18 cellular contexts compared by ENCODE assay signal in the genomic region with DNA sequence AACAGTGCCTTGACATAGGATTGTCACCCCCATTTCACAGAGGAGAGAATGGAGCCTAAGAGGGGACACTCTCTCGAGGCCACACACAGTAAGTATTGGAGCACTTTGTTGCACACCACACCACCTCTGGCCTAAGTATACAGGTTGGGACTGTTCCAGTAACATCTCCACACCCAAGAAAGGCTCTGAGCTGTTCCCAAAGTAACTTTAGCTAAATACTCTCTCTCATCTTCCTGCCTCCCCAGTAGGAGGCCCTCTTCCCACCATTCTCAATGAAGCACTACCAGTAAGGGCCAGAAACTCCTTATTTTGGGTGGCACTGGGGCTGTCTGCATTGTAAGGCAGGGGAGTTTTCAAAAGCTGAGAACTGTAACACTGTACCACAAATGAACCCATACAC.
A peak's percentile ranks its signal among the peaks of the same experiment; 100 is the strongest.
DNase-seq lines count a peak whose midpoint lies in the region; ATAC-seq, FAIRE-seq and TF ChIP-seq lines count a peak whose summit lies in the region.
"Had no signal": no experiment of that assay in that cellular context is flagged by ENCODE, and none has a peak within 500 bp of the region (broad histone marks: within the 10 kb centered on the region; RNA-seq: fewer than 3 reads in every experiment).

No MANE protein-coding gene starts in this region.

- no peak for TF ChIP-seq POLR2A in IMR-90 (IDR thresholded peaks at IDR 0.05; ENCODE audit: low read depth, low read length)
- no peak for TF ChIP-seq POLR2A in H1 (IDR thresholded peaks at IDR 0.05; ENCODE audit: control extremely low read depth in 1 of 2, low read depth in 2 of 2, low read length in 2 of 2)

- H3K9me3 ChIP-seq in A673 (ENCODE audit: low read depth, low read length, poor library complexity, severe bottlenecking) (no peaks in the 10 kb centered on the region), IMR-90 (ENCODE audit: control insufficient read depth, insufficient read depth, low read length) (no peaks in the 10 kb centered on the region), H1 (ENCODE audit: insufficient read depth in 2 of 2, low read depth in 1 of 2, low read length in 1 of 2) (no peaks in the 10 kb centered on the region), mesenchymal stem cell (ENCODE audit: control insufficient read depth, low read length) (no peaks in the 10 kb centered on the region)
- H3K9me3 ChIP-seq: A549 had no signal

- H3K27ac ChIP-seq in A673 (ENCODE audit: low read depth, low read length, poor library complexity, severe bottlenecking): no peak overlapping the region
- H3K27ac ChIP-seq in IMR-90 (ENCODE audit: insufficient read depth, low read length): no peak overlapping the region
- H3K27ac ChIP-seq in H1 (ENCODE audit: low read depth, low read length): no peak overlapping the region
- no peak overlapping the region for H3K27ac ChIP-seq in mesenchymal stem cell (ENCODE audit: low read length, poor library complexity, severe bottlenecking)
- H3K27ac ChIP-seq: A549 had no signal

- H4K91ac ChIP-seq in IMR-90 (ENCODE audit: insufficient read depth, low read depth, low read length) (no peak overlapping the region), H1 (replicated peaks; ENCODE audit: insufficient read length, low read length) (no peak overlapping the region), mesenchymal stem cell (ENCODE audit: low read length) (no peak overlapping the region)

- H2AK9ac ChIP-seq in IMR-90 (replicated peaks; ENCODE audit: low read depth, low read length, poor library complexity): no peak overlapping the region

- H2BK15ac ChIP-seq in IMR-90 (ENCODE audit: low read depth, low read length) (no peak overlapping the region), H1 (ENCODE audit: low read length) (no peak overlapping the region; the same call in 1 of the 2 replicates), mesenchymal stem cell (ENCODE audit: low read depth, poor library complexity, severe bottlenecking) (no peak overlapping the region)

- H4K5ac ChIP-seq in IMR-90 (ENCODE audit: low read depth, low read length) (no peak overlapping the region), H1 (ENCODE audit: insufficient read length, low read depth, low read length) (no peak overlapping the region)

- no peaks in the 10 kb centered on the region for H3K79me1 ChIP-seq in IMR-90 (ENCODE audit: low read depth in 1 of 2, low read length in 2 of 2)
- no peaks in the 10 kb centered on the region for H3K79me1 ChIP-seq in H1 (ENCODE audit: low read depth, low read length)
- no peaks in the 10 kb centered on the region for H3K79me1 ChIP-seq in mesenchymal stem cell (replicated peaks; ENCODE audit: low read length, poor library complexity, severe bottlenecking)

- H2BK20ac ChIP-seq in IMR-90 (ENCODE audit: low read depth, low read length) (no peak overlapping the region), H1 (ENCODE audit: low read length) (no peak overlapping the region)

- H3K36me3 ChIP-seq in A673 (ENCODE audit: insufficient read depth, low read length, poor library complexity, severe bottlenecking) (no peaks in the 10 kb centered on the region), IMR-90 (ENCODE audit: control insufficient read depth, insufficient read depth, low read length) (no peaks in the 10 kb centered on the region), H1 (ENCODE audit: control insufficient read depth in 2 of 4, insufficient read depth in 4 of 4, low read length in 3 of 4) (no peaks in the 10 kb centered on the region), mesenchymal stem cell (ENCODE audit: control insufficient read depth in 1 of 2, insufficient read depth in 2 of 2, low read depth in 1 of 2, low read length in 2 of 2) (peaks cover 5 to 10% of the 10 kb centered on the region in 2 experiments)

- H4K20me1 ChIP-seq in IMR-90 (ENCODE audit: insufficient read depth, low read length): no peaks in the 10 kb centered on the region
- no peaks in the 10 kb centered on the region for H4K20me1 ChIP-seq in H1 (replicated peaks in 1 of 2; ENCODE audit: control insufficient read depth in 1 of 2, insufficient read depth in 2 of 2, low read length in 2 of 2)

- H3K4ac ChIP-seq in IMR-90 (ENCODE audit: low read depth, low read length): no peak overlapping the region
- H3K4ac ChIP-seq in H1 (replicated peaks; ENCODE audit: insufficient read length, low read depth, low read length): no peak overlapping the region
- H3K4ac ChIP-seq in mesenchymal stem cell (ENCODE audit: low read depth in 1 of 2, low read length in 2 of 2): peak overlapping the region; percentile 4 to 5

- H3K4me1 ChIP-seq in A673 (ENCODE audit: insufficient read depth, low read length, poor library complexity, severe bottlenecking) (no peaks in the 10 kb centered on the region), IMR-90 (ENCODE audit: control insufficient read depth, insufficient read depth, low read length) (peaks cover 1% of the 10 kb centered on the region; the same call in 1 of the 2 replicates), H1 (replicated peaks in 1 of 4; ENCODE audit: control insufficient read depth in 3 of 4, insufficient read depth in 4 of 4, low read length in 3 of 4) (no peaks in the 10 kb centered on the region; a peak in 2 of 7 replicates), mesenchymal stem cell (ENCODE audit: control insufficient read depth, insufficient read depth, low read depth, low read length) (peaks cover 3% of the 10 kb centered on the region)
- H3K4me1 ChIP-seq: A549 had no signal

- no peaks in the 10 kb centered on the region for H3K79me2 ChIP-seq in H1 (ENCODE audit: control insufficient read depth in 1 of 2, insufficient read depth in 2 of 2, low read length in 2 of 2)

- H3K9ac ChIP-seq in IMR-90 (ENCODE audit: low read depth, low read length): no peak overlapping the region
- no peak overlapping the region for H3K9ac ChIP-seq in H1 (replicated peaks in 1 of 4; ENCODE audit: extremely low read depth in 1 of 4, low read depth in 3 of 4, low read length in 3 of 4)
- no peak overlapping the region for H3K9ac ChIP-seq in mesenchymal stem cell (ENCODE audit: low read length)

- no peak for FAIRE-seq in H1 (lab: Jason Lieb, UNC)
- FAIRE-seq: A549, RCC 7860 had no signal

- H3K27me3 ChIP-seq in A673 (replicated peaks; ENCODE audit: insufficient read depth, low read depth, low read length, poor library complexity): no peaks in the 10 kb centered on the region
- no peaks in the 10 kb centered on the region for H3K27me3 ChIP-seq in IMR-90 (ENCODE audit: control insufficient read depth, insufficient read depth, low read length)
- no peaks in the 10 kb centered on the region for H3K27me3 ChIP-seq in H1 (replicated peaks in 1 of 4; ENCODE audit: control insufficient read depth in 3 of 4, extremely low read depth in 1 of 4, insufficient read depth in 3 of 4, low read length in 3 of 4)
- H3K27me3 ChIP-seq in mesenchymal stem cell (ENCODE audit: control insufficient read depth in 1 of 2, insufficient read depth in 1 of 2, low read length in 2 of 2): no peaks in the 10 kb centered on the region

- TF ChIP-seq RAD21 in IMR-90 (IDR thresholded peaks at IDR 0.05; ENCODE audit: low read length): no peak
- TF ChIP-seq RAD21 in H1 (IDR thresholded peaks at IDR 0.05 in 1 of 2, conservative IDR thresholded peaks at IDR 0.05 in 1 of 2; ENCODE audit: low read depth in 2 of 2, low read length in 2 of 2): peak; percentile 25 to 42; a peak in 2 of 4 replicates

- no peak for DNase-seq in A673 (ENCODE audit: low spot score)
- DNase-seq in IMR-90: no peak
- peak in 1 of 2 experiments; percentile 28 for DNase-seq in H1 (ENCODE audit: low read depth in 1 of 2, low spot score in 2 of 2)
- DNase-seq in mesenchymal stem cell: no peak
- no peak for DNase-seq in NCI-H1105 (lab: John Stamatoyannopoulos, UW)
- no peak for DNase-seq in cerebellar nuclear complex (lab: John Stamatoyannopoulos, UW)
- DNase-seq in GDM1 (lab: John Stamatoyannopoulos, UW): no peak
- DNase-seq: COR-L47, DMS153, EL, HFFc6, KBM-7, NCI-H1930, NCI-H2171 treated with DMSO at 0.1 percent for 48 hours, NCI-H82 had no signal

- no peak for ATAC-seq in IMR-90 (ENCODE audit: low read depth)
- ATAC-seq in GM21529 (IDR thresholded peaks at IDR 0.05; ENCODE audit: unreplicated experiment): no peak
- ATAC-seq: A549 had no signal

- H3K9me1 ChIP-seq in IMR-90 (ENCODE audit: insufficient read depth, low read length): no peaks in the 10 kb centered on the region; the same call in 1 of the 2 replicates

- H3K4me3 ChIP-seq in A673 (ENCODE audit: low read depth, low read length, poor library complexity, severe bottlenecking) (no peak overlapping the region), IMR-90 (ENCODE audit: insufficient read depth, low read depth, low read length) (no peak overlapping the region), H1 (ENCODE audit: extremely low read depth in 1 of 4, insufficient read depth in 2 of 4, low read depth in 3 of 4, low read length in 4 of 4) (no peak overlapping the region), mesenchymal stem cell (ENCODE audit: insufficient read depth in 1 of 2, low read depth in 1 of 2, low read length in 2 of 2) (no peak overlapping the region)
- H3K4me3 ChIP-seq: A549 had no signal

- H2BK12ac ChIP-seq in H1 (ENCODE audit: low read depth, low read length) (no peak overlapping the region), mesenchymal stem cell (ENCODE audit: low read length in 2 of 2) (no peak overlapping the region)

- H2AK5ac ChIP-seq in IMR-90 (ENCODE audit: low read depth, low read length): 0 out of 2 replicates have a peak overlapping the region, but pooled peaks have one; percentile 6
- H2AK5ac ChIP-seq in H1 (ENCODE audit: low read depth, low read length): no peak overlapping the region
- no peak overlapping the region for H2AK5ac ChIP-seq in mesenchymal stem cell (ENCODE audit: low read length, severe bottlenecking)

- H3K56ac ChIP-seq in IMR-90 (ENCODE audit: extremely low read depth, insufficient read depth, low read length): no peak overlapping the region
- no peak overlapping the region for H3K56ac ChIP-seq in H1 (replicated peaks; ENCODE audit: insufficient read length, low read depth, low read length)

- H4K8ac ChIP-seq in IMR-90 (ENCODE audit: low read depth in 2 of 2, low read length in 2 of 2) (no peak overlapping the region; a peak in 1 of 4 replicates), H1 (ENCODE audit: extremely low read depth, insufficient read depth, low read length) (no peak overlapping the region), mesenchymal stem cell (ENCODE audit: low read length) (no peak overlapping the region)

- H3K18ac ChIP-seq in IMR-90 (ENCODE audit: low read depth, low read length): no peak overlapping the region
- no peak overlapping the region for H3K18ac ChIP-seq in H1 (ENCODE audit: extremely low read depth, low read length)
- H3K18ac ChIP-seq in mesenchymal stem cell (ENCODE audit: low read depth in 1 of 2, low read length in 2 of 2): no peak overlapping the region

- TF ChIP-seq EP300 in H1 (IDR thresholded peaks at IDR 0.05; ENCODE audit: borderline replicate concordance in 1 of 2, low read depth in 2 of 2, low read length in 2 of 2): no peak

- CTCF ChIA-PET in A673 (lab: Charles Lee): no interaction called here
- CTCF ChIA-PET in IMR-90 (lab: Yijun Ruan, JAX): no interaction called here
- CTCF ChIA-PET in H1 (lab: Charles Lee; ENCODE audit: partially characterized antibody): interaction anchor here (0.5 to 0.7 kb wide), 4 partner anchors 22 to 1482 kb away, joined by 3 to 4 read pairs (median 3); no protein-coding TSS in a partner anchor

- H2BK120ac ChIP-seq in IMR-90 (ENCODE audit: low read depth, low read length): no peak overlapping the region
- H2BK120ac ChIP-seq in H1 (replicated peaks; ENCODE audit: low read depth, low read length): no peak overlapping the region
- H2BK120ac ChIP-seq in mesenchymal stem cell (ENCODE audit: low read depth, low read length): no peak overlapping the region

- POLR2A ChIA-PET in A673 (lab: Charles Lee; ENCODE audit: low non-redundant PET) (no interaction called here), IMR-90 (lab: Charles Lee; ENCODE audit: unreplicated experiment) (no interaction called here), H1 (lab: Charles Lee; ENCODE audit: partially characterized antibody) (no interaction called here)

- 0 out of 2 replicates have a peak overlapping the region, but pooled peaks have one; percentile 15 for H3K14ac ChIP-seq in IMR-90 (replicated peaks; ENCODE audit: low read depth, low read length)
- no peak overlapping the region for H3K14ac ChIP-seq in H1 (ENCODE audit: insufficient read length)
- no peak overlapping the region for H3K14ac ChIP-seq in mesenchymal stem cell (ENCODE audit: low read length in 2 of 2)

- in situ Hi-C loops in IMR-90 (cut with MboI; ENCODE audit: low sequenced_read_pairs): no loop called here

- no CpG with 5 or more reads among the region's 1 CpG for WGBS in IMR-90 (ENCODE audit: extremely low coverage in 2 of 2, insufficient read length in 1 of 2), 2 experiments
- WGBS in H1 (ENCODE audit: extremely low coverage in 1 of 2, insufficient coverage in 1 of 2, insufficient read length in 1 of 2, insufficient replicate concordance in 2 of 2, low coverage in 1 of 2, low lambda C conversion rate in 2 of 2, missing lambda C conversion rate in 1 of 2), 2 experiments: 82% methylated on average over 1 of the region's 1 CpG; no CpG with 5 or more reads in 1 of the 2 experiments
- WGBS in mesenchymal stem cell: 86% methylated on average over 1 of the region's 1 CpG

- H2AFZ ChIP-seq in IMR-90 (replicated peaks; ENCODE audit: low read length, poor library complexity) (no peak overlapping the region), H1 (ENCODE audit: low read length) (no peak overlapping the region), mesenchymal stem cell (ENCODE audit: low read depth, low read length) (no peak overlapping the region)

- no peak overlapping the region for H3K23ac ChIP-seq in IMR-90 (ENCODE audit: low read depth, low read length)
- no peak overlapping the region for H3K23ac ChIP-seq in H1 (ENCODE audit: insufficient read length)
- no peak overlapping the region for H3K23ac ChIP-seq in mesenchymal stem cell (ENCODE audit: low read length in 2 of 2)

- TF ChIP-seq CTCF in A673 (conservative IDR thresholded peaks at IDR 0.05; ENCODE audit: low read depth, low read length): 0 out of 2 replicates have a peak, but pooled peaks have one; percentile 13
- TF ChIP-seq CTCF in IMR-90 (conservative IDR thresholded peaks at IDR 0.05; ENCODE audit: low read depth, low read length): no peak
- peak in 1 of 3 experiments; percentile 35; a peak in 2 of 4 replicates for TF ChIP-seq CTCF in H1 (IDR thresholded peaks at IDR 0.05; ENCODE audit: control extremely low read depth in 1 of 3, insufficient read depth in 1 of 3, low read depth in 1 of 3, low read length in 3 of 3)

- intact Hi-C loops in A673 (cut with micrococcal nuclease; ENCODE audit: unreplicated experiment) (no loop called here), IMR-90 (cut with micrococcal nuclease) (no loop called here)

- dilution Hi-C loops in IMR-90 (cut with HindIII; ENCODE audit: low sequenced_read_pairs, unreplicated experiment): no loop called here

- no peak overlapping the region for H2BK5ac ChIP-seq in IMR-90 (ENCODE audit: low read depth, low read length, poor library complexity, severe bottlenecking)
- H2BK5ac ChIP-seq in H1 (ENCODE audit: low read depth, low read length): no peak overlapping the region
- no peak overlapping the region for H2BK5ac ChIP-seq in mesenchymal stem cell (ENCODE audit: low read depth, low read length, poor library complexity, severe bottlenecking)

- no peaks in the 10 kb centered on the region for H3K23me2 ChIP-seq in H1 (ENCODE audit: low read depth, low read length)

- BruUV-seq in A673 (replicated peaks; lab: Mats Ljungman, UMichigan) (no TSS peak), IMR-90 (replicated peaks; lab: Mats Ljungman, UMichigan) (no TSS peak)

- H3K4me2 ChIP-seq in IMR-90 (ENCODE audit: low read depth, low read length) (no peak overlapping the region), H1 (ENCODE audit: insufficient read depth in 1 of 2, low read depth in 2 of 2, low read length in 2 of 2) (no peak overlapping the region), mesenchymal stem cell (ENCODE audit: low read length, poor library complexity, severe bottlenecking) (no peak overlapping the region)
- H3K4me2 ChIP-seq: A549 had no signal

Comparison
In these comparisons a context has a peak if more than half of its experiments do, and no peak if none do; other contexts are left out.
1. H3K4ac ChIP-seq: peak in mesenchymal stem cell (2 of 2); none in IMR-90 (single experiment) and H1 (single experiment).